1 cellular context compared by ENCODE assay signal in the genomic region with DNA sequence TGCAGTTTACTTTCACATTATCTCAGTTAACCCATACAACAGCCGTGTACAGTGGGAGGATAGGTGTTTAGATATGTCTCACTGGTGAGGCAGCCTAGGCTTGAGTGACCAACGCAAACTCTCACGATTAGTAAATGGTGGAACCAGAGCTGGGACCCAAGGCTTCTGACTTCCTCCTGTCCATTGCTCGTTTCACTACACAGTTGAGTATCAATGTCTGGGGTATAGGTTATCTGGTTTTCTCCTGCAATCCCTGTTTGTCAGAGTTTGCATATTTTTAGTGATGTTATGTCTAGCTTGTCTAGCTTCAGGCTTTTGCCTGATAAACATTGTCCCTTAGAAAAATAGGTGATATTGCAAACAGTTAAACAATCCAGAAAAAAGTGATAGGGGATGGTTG.
TF ChIP-seq lines count a peak whose summit lies in the region.

No MANE protein-coding gene starts in this region.

TF ChIP-seq in GM12878, 131 proteins besides CTCF, POLR2A, EP300 and RAD21 (continued from another document):
- TF ChIP-seq EZH2 (IDR thresholded peaks at IDR 0.05; ENCODE audit: borderline replicate concordance, control insufficient read depth, low read depth, low read length), result no peak
- no peak for TF ChIP-seq SP1 (IDR thresholded peaks at IDR 0.05; ENCODE audit: low read depth, low read length)
- no peak for TF ChIP-seq STAT3 (IDR thresholded peaks at IDR 0.05; ENCODE audit: low read depth, low read length)
- no peak for TF ChIP-seq TCF7 (IDR thresholded peaks at IDR 0.05; ENCODE audit: borderline replicate concordance)
- TF ChIP-seq RCOR1 (conservative IDR thresholded peaks at IDR 0.05; ENCODE audit: low read depth, low read length), result no peak
- no peak for TF ChIP-seq RFX5 (IDR thresholded peaks at IDR 0.05; ENCODE audit: low read depth, low read length)
- TF ChIP-seq SIX5 (IDR thresholded peaks at IDR 0.05; ENCODE audit: low read depth, low read length, severe bottlenecking), result no peak
- TF ChIP-seq TAF1 (IDR thresholded peaks at IDR 0.05; ENCODE audit: borderline replicate concordance, low read depth, low read length), result no peak
- no peak for TF ChIP-seq GATAD2B (conservative IDR thresholded peaks at IDR 0.05; ENCODE audit: low read depth)
- TF ChIP-seq TCF12 (IDR thresholded peaks at IDR 0.05; ENCODE audit: low read depth, low read length), result no peak
- TF ChIP-seq RAD51 (IDR thresholded peaks at IDR 0.05), result no peak
- no peak for TF ChIP-seq NR2C1 (IDR thresholded peaks at IDR 0.05)
- no peak for TF ChIP-seq CREM (IDR thresholded peaks at IDR 0.05; ENCODE audit: low read depth)
- TF ChIP-seq, protein P1, sequence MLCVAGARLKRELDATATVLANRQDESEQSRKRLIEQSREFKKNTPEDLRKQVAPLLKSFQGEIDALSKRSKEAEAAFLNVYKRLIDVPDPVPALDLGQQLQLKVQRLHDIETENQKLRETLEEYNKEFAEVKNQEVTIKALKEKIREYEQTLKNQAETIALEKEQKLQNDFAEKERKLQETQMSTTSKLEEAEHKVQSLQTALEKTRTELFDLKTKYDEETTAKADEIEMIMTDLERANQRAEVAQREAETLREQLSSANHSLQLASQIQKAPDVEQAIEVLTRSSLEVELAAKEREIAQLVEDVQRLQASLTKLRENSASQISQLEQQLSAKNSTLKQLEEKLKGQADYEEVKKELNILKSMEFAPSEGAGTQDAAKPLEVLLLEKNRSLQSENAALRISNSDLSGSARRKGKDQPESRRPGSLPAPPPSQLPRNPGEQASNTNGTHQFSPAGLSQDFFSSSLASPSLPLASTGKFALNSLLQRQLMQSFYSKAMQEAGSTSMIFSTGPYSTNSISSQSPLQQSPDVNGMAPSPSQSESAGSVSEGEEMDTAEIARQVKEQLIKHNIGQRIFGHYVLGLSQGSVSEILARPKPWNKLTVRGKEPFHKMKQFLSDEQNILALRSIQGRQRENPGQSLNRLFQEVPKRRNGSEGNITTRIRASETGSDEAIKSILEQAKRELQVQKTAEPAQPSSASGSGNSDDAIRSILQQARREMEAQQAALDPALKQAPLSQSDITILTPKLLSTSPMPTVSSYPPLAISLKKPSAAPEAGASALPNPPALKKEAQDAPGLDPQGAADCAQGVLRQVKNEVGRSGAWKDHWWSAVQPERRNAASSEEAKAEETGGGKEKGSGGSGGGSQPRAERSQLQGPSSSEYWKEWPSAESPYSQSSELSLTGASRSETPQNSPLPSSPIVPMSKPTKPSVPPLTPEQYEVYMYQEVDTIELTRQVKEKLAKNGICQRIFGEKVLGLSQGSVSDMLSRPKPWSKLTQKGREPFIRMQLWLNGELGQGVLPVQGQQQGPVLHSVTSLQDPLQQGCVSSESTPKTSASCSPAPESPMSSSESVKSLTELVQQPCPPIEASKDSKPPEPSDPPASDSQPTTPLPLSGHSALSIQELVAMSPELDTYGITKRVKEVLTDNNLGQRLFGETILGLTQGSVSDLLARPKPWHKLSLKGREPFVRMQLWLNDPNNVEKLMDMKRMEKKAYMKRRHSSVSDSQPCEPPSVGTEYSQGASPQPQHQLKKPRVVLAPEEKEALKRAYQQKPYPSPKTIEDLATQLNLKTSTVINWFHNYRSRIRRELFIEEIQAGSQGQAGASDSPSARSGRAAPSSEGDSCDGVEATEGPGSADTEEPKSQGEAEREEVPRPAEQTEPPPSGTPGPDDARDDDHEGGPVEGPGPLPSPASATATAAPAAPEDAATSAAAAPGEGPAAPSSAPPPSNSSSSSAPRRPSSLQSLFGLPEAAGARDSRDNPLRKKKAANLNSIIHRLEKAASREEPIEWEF (IDR thresholded peaks at IDR 0.05; ENCODE audit: insufficient replicate concordance, low read depth, low read length), result no peak
- TF ChIP-seq NFIC (IDR thresholded peaks at IDR 0.05; ENCODE audit: low read depth, low read length), result peak; percentile 61
- TF ChIP-seq ZNF217 (IDR thresholded peaks at IDR 0.05), result no peak
- no peak for TF ChIP-seq KLF5 (IDR thresholded peaks at IDR 0.05; ENCODE audit: partially characterized antibody)
- TF ChIP-seq FOXK2 (IDR thresholded peaks at IDR 0.05), result no peak
- no peak for TF ChIP-seq SRF (IDR thresholded peaks at IDR 0.05; ENCODE audit: low read depth in 2 of 2, low read length in 2 of 2)
- no peak for TF ChIP-seq NFYA (IDR thresholded peaks at IDR 0.05; ENCODE audit: borderline replicate concordance, low read depth, low read length)
- no peak for TF ChIP-seq RELA (IDR thresholded peaks at IDR 0.05; ENCODE audit: borderline replicate concordance, partially characterized antibody)
- TF ChIP-seq MEF2A (IDR thresholded peaks at IDR 0.05; ENCODE audit: insufficient read depth, low read depth, low read length), result no peak
- TF ChIP-seq ZNF622 (IDR thresholded peaks at IDR 0.05), result no peak
- TF ChIP-seq, protein P2, sequence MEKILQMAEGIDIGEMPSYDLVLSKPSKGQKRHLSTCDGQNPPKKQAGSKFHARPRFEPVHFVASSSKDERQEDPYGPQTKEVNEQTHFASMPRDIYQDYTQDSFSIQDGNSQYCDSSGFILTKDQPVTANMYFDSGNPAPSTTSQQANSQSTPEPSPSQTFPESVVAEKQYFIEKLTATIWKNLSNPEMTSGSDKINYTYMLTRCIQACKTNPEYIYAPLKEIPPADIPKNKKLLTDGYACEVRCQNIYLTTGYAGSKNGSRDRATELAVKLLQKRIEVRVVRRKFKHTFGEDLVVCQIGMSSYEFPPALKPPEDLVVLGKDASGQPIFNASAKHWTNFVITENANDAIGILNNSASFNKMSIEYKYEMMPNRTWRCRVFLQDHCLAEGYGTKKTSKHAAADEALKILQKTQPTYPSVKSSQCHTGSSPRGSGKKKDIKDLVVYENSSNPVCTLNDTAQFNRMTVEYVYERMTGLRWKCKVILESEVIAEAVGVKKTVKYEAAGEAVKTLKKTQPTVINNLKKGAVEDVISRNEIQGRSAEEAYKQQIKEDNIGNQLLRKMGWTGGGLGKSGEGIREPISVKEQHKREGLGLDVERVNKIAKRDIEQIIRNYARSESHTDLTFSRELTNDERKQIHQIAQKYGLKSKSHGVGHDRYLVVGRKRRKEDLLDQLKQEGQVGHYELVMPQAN (conservative IDR thresholded peaks at IDR 0.05), result no peak
- no peak for TF ChIP-seq NRF1 (conservative IDR thresholded peaks at IDR 0.05; ENCODE audit: low read depth, low read length)
- TF ChIP-seq HDAC2 (IDR thresholded peaks at IDR 0.05), result no peak
- TF ChIP-seq, protein P3, sequence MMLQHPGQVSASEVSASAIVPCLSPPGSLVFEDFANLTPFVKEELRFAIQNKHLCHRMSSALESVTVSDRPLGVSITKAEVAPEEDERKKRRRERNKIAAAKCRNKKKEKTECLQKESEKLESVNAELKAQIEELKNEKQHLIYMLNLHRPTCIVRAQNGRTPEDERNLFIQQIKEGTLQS (IDR thresholded peaks at IDR 0.05; ENCODE audit: borderline replicate concordance, extremely low read depth, low read depth, low read length), result no peak
- TF ChIP-seq FOS (IDR thresholded peaks at IDR 0.05; ENCODE audit: borderline replicate concordance, extremely low read depth, insufficient read length), result no peak
- peak; percentile 49 for TF ChIP-seq JUNB (IDR thresholded peaks at IDR 0.05)
- no peak for TF ChIP-seq ESRRA (IDR thresholded peaks at IDR 0.05; ENCODE audit: low read length)
- TF ChIP-seq ZNF24 (IDR thresholded peaks at IDR 0.05), result no peak
- no peak for TF ChIP-seq SMAD5 (IDR thresholded peaks at IDR 0.05; ENCODE audit: low read depth)
